8 cellular contexts compared by ENCODE assay signal in the genomic region with DNA sequence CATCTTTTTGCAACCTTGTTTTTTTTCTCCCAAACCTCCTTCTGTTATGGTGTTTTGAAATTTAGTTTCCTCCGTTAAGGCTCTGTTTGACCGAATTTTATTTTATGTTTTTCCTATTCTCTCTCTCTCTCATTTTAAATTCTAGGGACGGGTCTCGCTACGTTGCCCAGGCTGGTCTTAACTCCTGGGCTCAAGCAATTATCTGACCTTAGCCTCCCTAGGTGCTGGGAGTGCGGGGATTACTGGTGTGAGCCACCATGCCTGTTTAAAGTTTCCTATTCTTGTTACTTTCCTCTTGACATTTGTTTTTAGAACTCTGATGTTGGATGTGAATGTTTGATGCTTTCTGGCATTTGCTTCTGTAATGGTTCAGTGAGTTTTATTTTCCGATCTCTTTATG. TPM values are rescaled to one million over a fixed set of nuclear protein-coding genes. Genes with fewer than 3 reads are reported as not detected.
DNase-seq lines count a peak whose midpoint lies in the region; ATAC-seq and TF ChIP-seq lines count a peak whose summit lies in the region.

No MANE protein-coding gene starts in this region.

- peaks cover 19% of the 10 kb centered on the region for H3K27me3 Mint-ChIP-seq in activated CD4-positive, alpha-beta memory T cell treated with anti-CD3 and anti-CD28 coated beads, Interleukin-2, amount 10 ng/mL, durations not matched to agents 7 days and 5 days

- no peak for TF ChIP-seq POLR2A in spleen (IDR thresholded peaks at IDR 0.05)

- peaks cover 5% of the 10 kb centered on the region for H3K4me1 ChIP-seq in HEK293 (ENCODE audit: control insufficient read depth, insufficient read depth, low read length)
- H3K4me1 ChIP-seq in spleen = peaks cover 12 to 40% (median 29%) of the 10 kb centered on the region in 6 donors

- no peak for ATAC-seq in GM18873 (IDR thresholded peaks at IDR 0.05; ENCODE audit: low FRiP score, unreplicated experiment)

- 42 to 54% (median 52%) methylated on average over 7 of the region's 7 CpGs for WGBS in spleen, 5 donors

- peak overlapping the region; percentile 91 for H3K4me3 Mint-ChIP-seq in activated CD4-positive, alpha-beta memory T cell treated with anti-CD3 and anti-CD28 coated beads, Interleukin-2, amount 10 ng/mL, durations not matched to agents 7 days and 5 days

- H3K36me3 Mint-ChIP-seq in activated CD4-positive, alpha-beta memory T cell treated with anti-CD3 and anti-CD28 coated beads, Interleukin-2, amount 10 ng/mL, durations not matched to agents 7 days and 5 days (ENCODE audit: low read depth) = peaks cover 31% of the 10 kb centered on the region

- peaks cover 4% of the 10 kb centered on the region for H3K9me3 Mint-ChIP-seq in activated CD4-positive, alpha-beta memory T cell treated with anti-CD3 and anti-CD28 coated beads, Interleukin-2, amount 10 ng/mL, durations not matched to agents 7 days and 5 days

- intact Hi-C loops in spleen (cut with DNase I; ENCODE audit: low total_unique reads) = no loop called here

- H3K36me3 ChIP-seq in HEK293 (ENCODE audit: control insufficient read depth in 2 of 2, insufficient read depth in 1 of 2, low read length in 2 of 2) (peaks cover 23 to 26% of the 10 kb centered on the region in 2 experiments), spleen (peaks cover 7 to 16% (median 14%) of the 10 kb centered on the region in 6 donors)

- CTCF ChIA-PET in HEK293 (lab: Yijun Ruan, JAX) = interaction anchor here (1.5 kb wide), 1 partner anchor 9 kb away, joined by 4 read pairs; no protein-coding TSS in a partner anchor
- CTCF ChIA-PET in activated CD4-positive, alpha-beta memory T cell treated with anti-CD3 and anti-CD28 coated beads, Interleukin-2, amount 10 ng/mL, durations not matched to agents 7 days and 5 days (lab: Charles Lee) = interaction anchor here (1.0 kb wide), 1 partner anchor 12 kb away, joined by 3 read pairs; no protein-coding TSS in a partner anchor

- H3K27ac ChIP-seq in HEK293 (ENCODE audit: extremely low read depth, low read depth, low read length) (no peak overlapping the region), spleen (peak overlapping the region in 7 of 8 donors; percentile 32 to 92 (median 90))

- TF ChIP-seq CTCF in HEK293 (tag by site-specific recombination; IDR thresholded peaks at IDR 0.05) (no peak), spleen (IDR thresholded peaks at IDR 0.05 in 8 of 11, conservative IDR thresholded peaks at IDR 0.05 in 3 of 11) (no peak)

- H3K4me1 Mint-ChIP-seq in activated CD4-positive, alpha-beta memory T cell treated with anti-CD3 and anti-CD28 coated beads, Interleukin-2, amount 10 ng/mL, durations not matched to agents 7 days and 5 days = peaks cover 30% of the 10 kb centered on the region

- H3K4me3 ChIP-seq in HEK293 (ENCODE audit: low read depth, low read length) (peak overlapping the region; percentile 100), iPS-11a (ENCODE audit: low read depth, low read length) (peak overlapping the region; percentile 90), spleen (peak overlapping the region; percentile 63 to 96 (median 84))

- H3K27ac Mint-ChIP-seq in activated CD4-positive, alpha-beta memory T cell treated with anti-CD3 and anti-CD28 coated beads, Interleukin-2, amount 10 ng/mL, durations not matched to agents 7 days and 5 days = peak overlapping the region; percentile 67

- no peak for DNase-seq in activated CD4-positive, alpha-beta memory T cell treated with anti-CD3 and anti-CD28 coated beads, Interleukin-2, amount 10 ng/mL, durations not matched to agents 7 days and 5 days
- DNase-seq in spleen (no peak), COR-L47 (lab: John Stamatoyannopoulos, UW) (no peak), islet precursor cell (no peak), NCI-H2107 (lab: John Stamatoyannopoulos, UW) (no peak)

- peaks cover 0 to 8% (median 0%) of the 10 kb centered on the region in 7 donors for H3K27me3 ChIP-seq in spleen (replicated peaks in 1 of 7)

- H3K9me3 ChIP-seq in HEK293 (ENCODE audit: control insufficient read depth, insufficient read depth, low read depth, low read length) (no peaks in the 10 kb centered on the region), spleen (peaks cover 0 to 9% (median 0%) of the 10 kb centered on the region in 8 donors)

- POLR2A ChIA-PET in HEK293 (lab: Yijun Ruan, JAX) = interaction anchor here (0.5 to 0.7 kb wide), 2 partner anchors 12 to 725 kb away, joined by 4 read pairs; no protein-coding TSS in a partner anchor
- POLR2A ChIA-PET in activated CD4-positive, alpha-beta memory T cell treated with anti-CD3 and anti-CD28 coated beads, Interleukin-2, amount 10 ng/mL, durations not matched to agents 7 days and 5 days (lab: Charles Lee) = interaction anchor here (1.1 to 1.7 kb wide), 3 partner anchors 9 to 36 kb away, joined by 4 to 5 read pairs (median 4); no protein-coding TSS in a partner anchor

TF ChIP-seq in HEK293, 187 proteins besides CTCF, POLR2A, EP300 and RAD21:
- TF ChIP-seq ZBTB7A (tag by site-specific recombination; IDR thresholded peaks at IDR 0.05; ENCODE audit: low read depth) (no peak), ZNF121 (tag by site-specific recombination; IDR thresholded peaks at IDR 0.05) (peak; percentile 92), ZNF777 (tag by site-specific recombination; IDR thresholded peaks at IDR 0.05; ENCODE audit: borderline replicate concordance) (no peak)

RNA-seq across cellular contexts. Expression of gene ZC3H14, which starts 1.0 kb away (rescaled TPM):
- 10 to 100 TPM; 33.1 to 37.4 TPM for total RNA-seq in activated CD4-positive, alpha-beta memory T cell treated with anti-CD3 and anti-CD28 coated beads, Interleukin-2, amount 10 ng/mL, durations not matched to agents 7 days and 5 days
- total RNA-seq in spleen = 10 to 100 TPM; 39.3 to 78.5 (median 44.8) TPM
- 10 to 100 TPM; 12.6 to 18.3 (median 12.9) TPM for polyA plus RNA-seq in spleen

RNA-seq across cellular contexts. Expression of gene PTPN21, which starts 9.0 kb away (rescaled TPM):
- total RNA-seq in activated CD4-positive, alpha-beta memory T cell treated with anti-CD3 and anti-CD28 coated beads, Interleukin-2, amount 10 ng/mL, durations not matched to agents 7 days and 5 days = not detected
- 10 to 100 TPM in 3 of 7 donors, 1 to 10 TPM in 4; 4.8 to 10.9 (median 6.7) TPM for total RNA-seq in spleen
- 1 to 10 TPM in 2 of 3 donors, under 1 TPM in 1; 0.85 to 2.0 (median 1.1) TPM for polyA plus RNA-seq in spleen

Comparison
In these comparisons a context has a peak if more than half of its experiments do, and no peak if none do; other contexts are left out.
1. RNA of gene PTPN21, which starts 9.0 kb away (total RNA-seq): 4.8 to 10.9 TPM in spleen; not detected in activated CD4-positive, alpha-beta memory T cell treated with anti-CD3 and anti-CD28 coated beads, Interleukin-2, amount 10 ng/mL, durations not matched to agents 7 days and 5 days; every median in the first group is over 4 times any median in the second.
2. Peak in every context shown above with its lines, with median percentiles within 50 percentile points of each other: H3K4me3 ChIP-seq.